Comparison of ENCODE assay signal across 11 cellular contexts in genomic region chr16:85421338-85422123, GRCh38.
A peak's percentile ranks its signal among the peaks of the same experiment; 100 is the strongest.
DNase-seq lines count a peak whose midpoint lies in the region; ATAC-seq and TF ChIP-seq lines count a peak whose summit lies in the region.
"Had no signal": no experiment of that assay in that cellular context is flagged by ENCODE, and none has a peak within 500 bp of the region (broad histone marks: within the 10 kb centered on the region; RNA-seq: fewer than 3 reads in every experiment).

No MANE protein-coding gene starts in this region.

- H3K9me3 ChIP-seq in lower lobe of right lung (no peaks in the 10 kb centered on the region), transverse colon (no peaks in the 10 kb centered on the region)
- H3K9me3 ChIP-seq: esophagus muscularis mucosa had no signal

- no peak for TF ChIP-seq EP300 in transverse colon (IDR thresholded peaks at IDR 0.05; ENCODE audit: low read depth)

- in situ Hi-C loops in transverse colon (cut with MboI; ENCODE audit: low pct_ligation_motif_present in 1 of 4, low pct_unique_long_range_greater_than_20kb in 1 of 4, low sequenced_read_pairs in 3 of 4) = loop anchor here in 1 of 4 donors (10.0 to 25.0 kb wide), 2 partner anchors 203 to 291 kb away; no protein-coding TSS in a partner anchor

- WGBS in transverse colon (ENCODE audit: low coverage in 1 of 2), 2 donors = 55 to 80% methylated on average over 1 to 20 of the region's 21 CpGs

- peaks cover 10% of the 10 kb centered on the region for H3K27me3 Mint-ChIP-seq in activated naive CD8-positive, alpha-beta T cell treated with anti-CD3 and anti-CD28 coated beads, Interleukin-2, amount 50 U/mL, for 24 hours

- peaks cover 4% of the 10 kb centered on the region for H3K4me1 Mint-ChIP-seq in activated naive CD8-positive, alpha-beta T cell treated with anti-CD3 and anti-CD28 coated beads, Interleukin-2, amount 50 U/mL, for 24 hours

- TF ChIP-seq POLR2A in transverse colon (IDR thresholded peaks at IDR 0.05) = no peak

- H3K27ac ChIP-seq in lower lobe of right lung (no peak overlapping the region), transverse colon (peak overlapping the region; percentile 43 to 74 (median 56)), caudate nucleus (ENCODE audit: low read depth, low read length) (no peak overlapping the region)
- H3K27ac ChIP-seq: esophagus muscularis mucosa, GM23248 had no signal

- H3K27ac Mint-ChIP-seq in activated naive CD8-positive, alpha-beta T cell treated with anti-CD3 and anti-CD28 coated beads, Interleukin-2, amount 50 U/mL, for 24 hours = no peak overlapping the region

- no peaks in the 10 kb centered on the region for H3K36me3 Mint-ChIP-seq in activated naive CD8-positive, alpha-beta T cell treated with anti-CD3 and anti-CD28 coated beads, Interleukin-2, amount 50 U/mL, for 24 hours (ENCODE audit: low read depth)

- no peak overlapping the region for H3K4me3 Mint-ChIP-seq in activated naive CD8-positive, alpha-beta T cell treated with anti-CD3 and anti-CD28 coated beads, Interleukin-2, amount 50 U/mL, for 24 hours

- no peak for TF ChIP-seq CTCF in lower lobe of right lung (IDR thresholded peaks at IDR 0.05)
- no peak for TF ChIP-seq CTCF in transverse colon (IDR thresholded peaks at IDR 0.05)

- no peak for ATAC-seq in activated naive CD8-positive, alpha-beta T cell treated with anti-CD3 and anti-CD28 coated beads, Interleukin-2, amount 50 U/mL, for 24 hours
- no peak for ATAC-seq in lower lobe of right lung

- peak; percentile 59 for DNase-seq in activated effector memory CD4-positive, alpha-beta T cell treated with anti-CD3 and anti-CD28 coated beads, Interleukin-2, amount 50 U/mL, for 16 hours
- DNase-seq in activated effector memory CD4-positive, alpha-beta T cell treated with Interleukin-2 at 50 U/mL for 16 hours = no peak
- DNase-seq in activated naive CD8-positive, alpha-beta T cell treated with anti-CD3 and anti-CD28 coated beads, Interleukin-2, amount 50 U/mL, for 24 hours = peak; percentile 1
- peak; percentile 45 for DNase-seq in lower lobe of right lung
- DNase-seq in transverse colon = no peak
- DNase-seq in NCI-H146 (lab: John Stamatoyannopoulos, UW) = no peak
- DNase-seq in kidney glomerular epithelial cell (lab: John Stamatoyannopoulos, UW) = no peak
- DNase-seq in caudate nucleus (lab: John Stamatoyannopoulos, UW) = no peak
- DNase-seq: NCI-H774 had no signal

- H3K4me3 ChIP-seq in lower lobe of right lung = no peak overlapping the region
- H3K4me3 ChIP-seq in transverse colon = no peak overlapping the region
- H3K4me3 ChIP-seq: esophagus muscularis mucosa, GM23248 had no signal

- intact Hi-C loops in lower lobe of right lung (cut with DNase I) (no loop called here), transverse colon (cut with DNase I; ENCODE audit: low total_unique reads) (loop anchor here (2.0 to 10.0 kb wide), 2 partner anchors 27 to 193 kb away; partner anchors contain the start of gene GSE1)

- no peaks in the 10 kb centered on the region for H3K9me3 Mint-ChIP-seq in activated naive CD8-positive, alpha-beta T cell treated with anti-CD3 and anti-CD28 coated beads, Interleukin-2, amount 50 U/mL, for 24 hours

- H3K36me3 ChIP-seq in lower lobe of right lung (no peaks in the 10 kb centered on the region), transverse colon (no peaks in the 10 kb centered on the region)
- H3K36me3 ChIP-seq: esophagus muscularis mucosa had no signal

- H3K4me1 ChIP-seq in lower lobe of right lung = peaks cover 35% of the 10 kb centered on the region
- H3K4me1 ChIP-seq in transverse colon = peaks cover 13 to 39% (median 30%) of the 10 kb centered on the region in 4 donors

- H3K27me3 ChIP-seq in lower lobe of right lung (ENCODE audit: low read depth) (no peaks in the 10 kb centered on the region), transverse colon (no peaks in the 10 kb centered on the region)
- H3K27me3 ChIP-seq: esophagus muscularis mucosa had no signal

Comparison
In these comparisons a context has a peak if more than half of its experiments do, and no peak if none do; other contexts are left out.
1. DNase-seq: peak in activated effector memory CD4-positive, alpha-beta T cell treated with anti-CD3 and anti-CD28 coated beads, Interleukin-2, amount 50 U/mL, for 16 hours (single experiment), activated naive CD8-positive, alpha-beta T cell treated with anti-CD3 and anti-CD28 coated beads, Interleukin-2, amount 50 U/mL, for 24 hours (single experiment) and lower lobe of right lung (single experiment); none in activated effector memory CD4-positive, alpha-beta T cell treated with Interleukin-2 at 50 U/mL for 16 hours (single experiment), transverse colon (single experiment), NCI-H146 (single experiment), kidney glomerular epithelial cell (single experiment) and caudate nucleus (0 of 61).
2. H3K27ac ChIP-seq: peak in transverse colon (4 of 4); none in lower lobe of right lung (single experiment) and caudate nucleus (single experiment).